24 cellular contexts compared by ENCODE assay signal in genomic region chr1:3425486-3426215, GRCh38. TPM values are rescaled to one million over a fixed set of nuclear protein-coding genes. Genes with fewer than 3 reads are reported as not detected.
"Had no signal": no experiment of that assay in that cellular context is flagged by ENCODE, and none has a peak within 500 bp of the region (broad histone marks: within the 10 kb centered on the region; RNA-seq: fewer than 3 reads in every experiment).

No MANE protein-coding gene starts in this region.

- H3K27ac ChIP-seq: esophagus muscularis mucosa, foreskin keratinocyte, gastroesophageal sphincter, heart left ventricle, hepatocyte, parathyroid adenoma, prostate gland, right atrium auricular region, thoracic aorta, upper lobe of left lung had no signal

- H3K36me3 ChIP-seq: prostate gland, right atrium auricular region, upper lobe of left lung had no signal

- H3K4me1 ChIP-seq: foreskin keratinocyte, parathyroid adenoma, prostate gland had no signal

- H2AFZ ChIP-seq: hepatocyte, parathyroid adenoma had no signal

- H3K9me3 ChIP-seq: heart left ventricle, mucosa of descending colon, prostate gland, right atrium auricular region, thoracic aorta, tibial nerve, upper lobe of left lung had no signal

- H3K9ac ChIP-seq: parathyroid adenoma had no signal

- H3K4me2 ChIP-seq: hepatocyte had no signal

- H3K27me3 ChIP-seq: foreskin keratinocyte, heart left ventricle, hepatocyte, right atrium auricular region, tibial nerve, upper lobe of left lung had no signal

- DNase-seq: dermis blood vessel endothelial cell; effector memory CD4-positive, alpha-beta T cell; foreskin keratinocyte; left colon; mucosa of descending colon; naive B cell; small intestine; stimulated activated CD4-positive, alpha-beta T cell treated with anti-CD3 and anti-CD28 coated beads, Interleukin-15, amount 100 ng/mL, for 24 hours; stimulated activated CD4-positive, alpha-beta T cell treated with anti-CD3 and anti-CD28 coated beads, Interleukin-2, amount 100 ng/mL, for 48 hours; stimulated activated naive B cell treated with anti-CD40 and anti-IgM and Interleukin-4, amounts not matched to agents 10 μg/mL and 1 μg/mL and 100 μg/mL, for 72 hours had no signal

- ATAC-seq: gastroesophageal sphincter had no signal

- H3K4me3 ChIP-seq: coronary artery, esophagus muscularis mucosa, gastroesophageal sphincter, heart left ventricle, hepatocyte, lung, mucosa of descending colon, prostate gland, right atrium auricular region, thoracic aorta, tibial nerve, upper lobe of left lung had no signal

RNA-seq across cellular contexts. Expression of gene ARHGEF16, which starts 28.8 kb away (rescaled TPM):
- total RNA-seq: natural killer cell treated with Interleukin-12 subunit alpha and Interleukin-12 subunit beta and Interleukin-15 and Interleukin-18, amount 100 ng/mL, for 72 hours; osteoblast had no signal
